In genomic region chr1:113846391-113847035, GRCh38 we compare ENCODE assay signal across 33 cellular contexts. TPM values are rescaled to one million over a fixed set of nuclear protein-coding genes. Genes with fewer than 3 reads are reported as not detected.
DNase-seq lines count a peak whose midpoint lies in the region; ATAC-seq and TF ChIP-seq lines count a peak whose summit lies in the region.
"Had no signal": no experiment of that assay in that cellular context is flagged by ENCODE, and none has a peak within 500 bp of the region (broad histone marks: within the 10 kb centered on the region; RNA-seq: fewer than 3 reads in every experiment).

No MANE protein-coding gene starts in this region.

- CTCF ChIA-PET in CD8-positive, alpha-beta memory T cell (lab: Charles Lee): no interaction called here
- CTCF ChIA-PET in OCI-LY7 (lab: Charles Lee; ENCODE audit: unreplicated experiment): no interaction called here
- CTCF ChIA-PET in activated CD4-positive, alpha-beta memory T cell treated with anti-CD3 and anti-CD28 coated beads, Interleukin-2, amount 10 ng/mL, durations not matched to agents 7 days and 5 days (lab: Charles Lee): no interaction called here

- no peak overlapping the region for H3K4me3 Mint-ChIP-seq in CD4-positive, CD25-positive, alpha-beta regulatory T cell
- H3K4me3 Mint-ChIP-seq in CD8-positive, alpha-beta memory T cell: no peak overlapping the region
- H3K4me3 Mint-ChIP-seq in activated naive CD8-positive, alpha-beta T cell treated with anti-CD3 and anti-CD28 coated beads, Interleukin-2, amount 50 U/mL, for 24 hours: no peak overlapping the region
- no peak overlapping the region for H3K4me3 Mint-ChIP-seq in activated CD4-positive, alpha-beta memory T cell treated with anti-CD3 and anti-CD28 coated beads, Interleukin-2, amount 10 ng/mL, durations not matched to agents 7 days and 5 days
- H3K4me3 Mint-ChIP-seq: activated B cell treated with CpG ODN at 0.5 μM for 24 hours; GM23338; stimulated activated naive CD8-positive, alpha-beta T cell treated with anti-CD3 and anti-CD28 coated beads, Interleukin-15, Interleukin-2, amounts not matched to agents 100 ng/mL and 50 ng/mL, for 24 hours had no signal

- H3K4me1 Mint-ChIP-seq in CD4-positive, CD25-positive, alpha-beta regulatory T cell: peaks cover 13 to 33% (median 21%) of the 10 kb centered on the region in 4 donors
- peaks cover 15 to 22% (median 19%) of the 10 kb centered on the region in 3 donors for H3K4me1 Mint-ChIP-seq in CD8-positive, alpha-beta memory T cell
- H3K4me1 Mint-ChIP-seq in activated naive CD8-positive, alpha-beta T cell treated with anti-CD3 and anti-CD28 coated beads, Interleukin-2, amount 50 U/mL, for 24 hours: peaks cover 16% of the 10 kb centered on the region
- peaks cover 11% of the 10 kb centered on the region for H3K4me1 Mint-ChIP-seq in activated CD4-positive, alpha-beta memory T cell treated with anti-CD3 and anti-CD28 coated beads, Interleukin-2, amount 10 ng/mL, durations not matched to agents 7 days and 5 days
- H3K4me1 Mint-ChIP-seq: GM23338 had no signal

- peaks cover 45% of the 10 kb centered on the region for H3K36me3 Mint-ChIP-seq in CD4-positive, CD25-positive, alpha-beta regulatory T cell
- H3K36me3 Mint-ChIP-seq in CD8-positive, alpha-beta memory T cell: peaks cover 29 to 72% (median 31%) of the 10 kb centered on the region in 3 donors
- peaks cover 66% of the 10 kb centered on the region for H3K36me3 Mint-ChIP-seq in activated naive CD8-positive, alpha-beta T cell treated with anti-CD3 and anti-CD28 coated beads, Interleukin-2, amount 50 U/mL, for 24 hours (ENCODE audit: low read depth)
- peaks cover 77% of the 10 kb centered on the region for H3K36me3 Mint-ChIP-seq in activated CD4-positive, alpha-beta memory T cell treated with anti-CD3 and anti-CD28 coated beads, Interleukin-2, amount 10 ng/mL, durations not matched to agents 7 days and 5 days (ENCODE audit: low read depth)

- H3K27ac Mint-ChIP-seq in CD4-positive, CD25-positive, alpha-beta regulatory T cell: peak overlapping the region in 2 of 3 donors; percentile 18 to 92
- H3K27ac Mint-ChIP-seq in CD8-positive, alpha-beta memory T cell: peak overlapping the region in 7 of 8 donors; percentile 5 to 88 (median 35)
- peak overlapping the region; percentile 29 for H3K27ac Mint-ChIP-seq in activated naive CD8-positive, alpha-beta T cell treated with anti-CD3 and anti-CD28 coated beads, Interleukin-2, amount 50 U/mL, for 24 hours
- H3K27ac Mint-ChIP-seq in activated CD4-positive, alpha-beta memory T cell treated with anti-CD3 and anti-CD28 coated beads, Interleukin-2, amount 10 ng/mL, durations not matched to agents 7 days and 5 days: no peak overlapping the region
- H3K27ac Mint-ChIP-seq: activated B cell treated with CpG ODN at 0.5 μM for 24 hours; GM23338; stimulated activated naive CD8-positive, alpha-beta T cell treated with anti-CD3 and anti-CD28 coated beads, Interleukin-15, Interleukin-2, amounts not matched to agents 100 ng/mL and 50 ng/mL, for 24 hours had no signal

- no peaks in the 10 kb centered on the region for H4K20me1 ChIP-seq in OCI-LY7 (ENCODE audit: insufficient read depth, low read length)
- H4K20me1 ChIP-seq: BLaER1 had no signal

- H3K27me3 Mint-ChIP-seq in CD4-positive, CD25-positive, alpha-beta regulatory T cell: no peaks in the 10 kb centered on the region
- no peaks in the 10 kb centered on the region for H3K27me3 Mint-ChIP-seq in CD8-positive, alpha-beta memory T cell
- H3K27me3 Mint-ChIP-seq in activated naive CD8-positive, alpha-beta T cell treated with anti-CD3 and anti-CD28 coated beads, Interleukin-2, amount 50 U/mL, for 24 hours: no peaks in the 10 kb centered on the region
- no peaks in the 10 kb centered on the region for H3K27me3 Mint-ChIP-seq in activated CD4-positive, alpha-beta memory T cell treated with anti-CD3 and anti-CD28 coated beads, Interleukin-2, amount 10 ng/mL, durations not matched to agents 7 days and 5 days
- H3K27me3 Mint-ChIP-seq: activated B cell treated with CpG ODN at 0.5 μM for 24 hours; stimulated activated naive CD8-positive, alpha-beta T cell treated with anti-CD3 and anti-CD28 coated beads, Interleukin-15, Interleukin-2, amounts not matched to agents 100 ng/mL and 50 ng/mL, for 24 hours had no signal

- no peak for ATAC-seq in CD4-positive, CD25-positive, alpha-beta regulatory T cell (ENCODE audit: low read depth in 2 of 2)
- no peak for ATAC-seq in activated naive CD8-positive, alpha-beta T cell treated with anti-CD3 and anti-CD28 coated beads, Interleukin-2, amount 50 U/mL, for 24 hours
- ATAC-seq: GM23338 had no signal

- H2AFZ ChIP-seq in OCI-LY7 (ENCODE audit: low read length): no peak overlapping the region
- H2AFZ ChIP-seq: GM23338, parathyroid adenoma had no signal

- no peak for TF ChIP-seq CTCF in OCI-LY7 (conservative IDR thresholded peaks at IDR 0.05; ENCODE audit: low read length)

- intact Hi-C loops in OCI-LY7 (cut with micrococcal nuclease; ENCODE audit: unreplicated experiment): no loop called here

- H3K79me2 ChIP-seq in OCI-LY7 (ENCODE audit: insufficient read depth, low read depth, low read length): no peaks in the 10 kb centered on the region
- H3K79me2 ChIP-seq: parathyroid adenoma had no signal

- DNase-seq in CD4-positive, CD25-positive, alpha-beta regulatory T cell: no peak
- DNase-seq in CD8-positive, alpha-beta memory T cell: no peak
- DNase-seq in OCI-LY7 (ENCODE audit: low spot score): no peak
- no peak for DNase-seq in activated naive CD8-positive, alpha-beta T cell treated with anti-CD3 and anti-CD28 coated beads, Interleukin-2, amount 50 U/mL, for 24 hours
- DNase-seq in MG63: no peak
- DNase-seq in stimulated activated CD4-positive, alpha-beta T cell treated with anti-CD3 and anti-CD28 coated beads, Interleukin-2, amount 100 ng/mL, for 24 hours: no peak
- no peak for DNase-seq in activated CD4-positive, CD25-positive, alpha-beta regulatory T cell treated with anti-CD3 and anti-CD28 coated beads, Interleukin-2, amount 50 U/mL, for 72 hours
- DNase-seq in activated CD4-positive, alpha-beta memory T cell treated with anti-CD3 and anti-CD28 coated beads, Interleukin-2, amount 10 ng/mL, durations not matched to agents 7 days and 5 days: no peak
- DNase-seq: activated B cell treated with CpG ODN at 0.5 μM for 24 hours; activated CD4-positive, alpha-beta T cell treated with anti-CD3 and anti-CD28 coated beads, Interleukin-2, amount 50 U/mL, for 48 hours; activated CD8-positive, alpha-beta memory T cell treated with anti-CD3 and anti-CD28 coated beads, Interleukin-2, amount 50 U/mL, for 48 hours; activated effector memory CD4-positive, alpha-beta T cell treated with Interleukin-2 at 50 U/mL for 16 hours; caudate nucleus; COR-L47; cortex of kidney; DMS79 treated with DMSO at 0.1 percent for 48 hours; effector memory CD4-positive, alpha-beta T cell; GDM1; mesenchymal stem cell; MV-4-11; NCI-H146; NCI-H2107; NCI-H345; Peyer's patch; SHP77 treated with DMSO at 0.1 percent for 48 hours; small intestine; testis had no signal

- no peaks in the 10 kb centered on the region for H3K9me2 ChIP-seq in OCI-LY7 (ENCODE audit: insufficient read depth, low read length)

- no peak overlapping the region for H3K4me3 ChIP-seq in CD4-positive, CD25-positive, alpha-beta regulatory T cell (ENCODE audit: low read depth, low read length)
- no peak overlapping the region for H3K4me3 ChIP-seq in CD8-positive, alpha-beta memory T cell (ENCODE audit: low read length)
- H3K4me3 ChIP-seq in OCI-LY7 (ENCODE audit: low read depth, low read length, poor library complexity, severe bottlenecking): no peak overlapping the region
- no peak overlapping the region for H3K4me3 ChIP-seq in MG63
- H3K4me3 ChIP-seq: BLaER1, GM23338, Peyer's patch, testis had no signal

- POLR2A ChIA-PET in CD8-positive, alpha-beta memory T cell (lab: Charles Lee): no interaction called here
- POLR2A ChIA-PET in OCI-LY7 (lab: Charles Lee): no interaction called here
- POLR2A ChIA-PET in activated CD4-positive, alpha-beta memory T cell treated with anti-CD3 and anti-CD28 coated beads, Interleukin-2, amount 10 ng/mL, durations not matched to agents 7 days and 5 days (lab: Charles Lee): no interaction called here

- no peaks in the 10 kb centered on the region for H3K27me3 ChIP-seq in CD4-positive, CD25-positive, alpha-beta regulatory T cell (ENCODE audit: control insufficient read depth, insufficient read depth, low read length)
- H3K27me3 ChIP-seq in CD8-positive, alpha-beta memory T cell (ENCODE audit: insufficient read depth, low read length, poor library complexity, severe bottlenecking): no peaks in the 10 kb centered on the region
- no peaks in the 10 kb centered on the region for H3K27me3 ChIP-seq in MG63
- H3K27me3 ChIP-seq: BLaER1, Peyer's patch, testis had no signal

- H3K4me2 ChIP-seq in OCI-LY7 (ENCODE audit: low read length): no peak overlapping the region
- H3K4me2 ChIP-seq: BLaER1, GM23338, KMS-11 had no signal

- BruUV-seq in OCI-LY7 (replicated peaks; lab: Mats Ljungman, UMichigan): TSS peak; percentile 43

- peaks cover 6% of the 10 kb centered on the region for H3K4me1 ChIP-seq in CD4-positive, CD25-positive, alpha-beta regulatory T cell (ENCODE audit: control insufficient read depth, insufficient read depth, low read length, poor library complexity, severe bottlenecking)
- H3K4me1 ChIP-seq in CD8-positive, alpha-beta memory T cell (ENCODE audit: insufficient read depth, low read length): peaks cover 10% of the 10 kb centered on the region
- no peaks in the 10 kb centered on the region for H3K4me1 ChIP-seq in OCI-LY7 (ENCODE audit: insufficient read depth, low read length, poor library complexity, severe bottlenecking)
- H3K4me1 ChIP-seq: parathyroid adenoma, Peyer's patch, testis had no signal

- H3K36me3 ChIP-seq in CD4-positive, CD25-positive, alpha-beta regulatory T cell (ENCODE audit: control insufficient read depth, insufficient read depth, low read length): peaks cover 43% of the 10 kb centered on the region
- peaks cover 10% of the 10 kb centered on the region for H3K36me3 ChIP-seq in CD8-positive, alpha-beta memory T cell (ENCODE audit: insufficient read depth, low read length)
- peaks cover 96% of the 10 kb centered on the region for H3K36me3 ChIP-seq in OCI-LY7 (ENCODE audit: insufficient read depth, low read length)
- H3K36me3 ChIP-seq in MG63: no peaks in the 10 kb centered on the region

- no peak overlapping the region for H3K27ac ChIP-seq in CD4-positive, CD25-positive, alpha-beta regulatory T cell (ENCODE audit: insufficient read depth, low read length, poor library complexity, severe bottlenecking)
- H3K27ac ChIP-seq in CD8-positive, alpha-beta memory T cell (ENCODE audit: low read depth, low read length): no peak overlapping the region
- H3K27ac ChIP-seq in OCI-LY7 (ENCODE audit: low read depth, low read length, poor library complexity, severe bottlenecking): no peak overlapping the region
- H3K27ac ChIP-seq: BLaER1, KMS-11, parathyroid adenoma, Peyer's patch, testis had no signal

- peaks cover 0 to 2% of the 10 kb centered on the region in 2 experiments for H3K9me3 ChIP-seq in CD4-positive, CD25-positive, alpha-beta regulatory T cell (ENCODE audit: control insufficient read depth in 2 of 2, low read length in 2 of 2)
- H3K9me3 ChIP-seq in CD8-positive, alpha-beta memory T cell (ENCODE audit: low read length): no peaks in the 10 kb centered on the region
- H3K9me3 ChIP-seq in OCI-LY7 (ENCODE audit: low read length): peaks cover 14% of the 10 kb centered on the region; the same call in 1 of the 2 replicates
- H3K9me3 ChIP-seq in MG63: peaks cover 11% of the 10 kb centered on the region
- H3K9me3 ChIP-seq: Peyer's patch, testis had no signal

- peaks cover 0 to 3% (median 0%) of the 10 kb centered on the region in 7 donors for H3K9me3 Mint-ChIP-seq in CD4-positive, CD25-positive, alpha-beta regulatory T cell
- H3K9me3 Mint-ChIP-seq in CD8-positive, alpha-beta memory T cell: peaks cover 0 to 4% (median 0%) of the 10 kb centered on the region in 5 donors
- no peaks in the 10 kb centered on the region for H3K9me3 Mint-ChIP-seq in activated naive CD8-positive, alpha-beta T cell treated with anti-CD3 and anti-CD28 coated beads, Interleukin-2, amount 50 U/mL, for 24 hours
- no peaks in the 10 kb centered on the region for H3K9me3 Mint-ChIP-seq in activated CD4-positive, alpha-beta memory T cell treated with anti-CD3 and anti-CD28 coated beads, Interleukin-2, amount 10 ng/mL, durations not matched to agents 7 days and 5 days
- H3K9me3 Mint-ChIP-seq: stimulated activated naive CD8-positive, alpha-beta T cell treated with anti-CD3 and anti-CD28 coated beads, Interleukin-15, Interleukin-2, amounts not matched to agents 100 ng/mL and 50 ng/mL, for 24 hours had no signal

RNA-seq across cellular contexts. Expression of gene PTPN22, which starts 25.0 kb away (rescaled TPM):
- 58.5 TPM for total RNA-seq in CD4-positive, CD25-positive, alpha-beta regulatory T cell
- 10 to 100 TPM; 49.1 to 93.4 (median 65.1) TPM for polyA plus RNA-seq in CD4-positive, CD25-positive, alpha-beta regulatory T cell
- 10 to 100 TPM; 57.7 to 66.5 TPM for total RNA-seq in CD8-positive, alpha-beta memory T cell
- 83.2 TPM for polyA plus RNA-seq in CD8-positive, alpha-beta memory T cell
- total RNA-seq in OCI-LY7 (2014; rRNA removed; shearing (Covaris generic)): 27.5 and 29.4 TPM in 2 replicates
- total RNA-seq in OCI-LY7 (2022): 53.5 and 63.0 TPM in 2 replicates
- not detected in 2 replicates for total RNA-seq in MG63 (2014; rRNA removed; shearing (Covaris generic); ENCODE audit: low replicate concordance)
- 10 to 100 TPM; 79.4 to 81.1 TPM for total RNA-seq in activated CD4-positive, alpha-beta memory T cell treated with anti-CD3 and anti-CD28 coated beads, Interleukin-2, amount 10 ng/mL, durations not matched to agents 7 days and 5 days
- total RNA-seq: epithelial cell of proximal tubule, GM23338 had no signal

RNA-seq across cellular contexts. Expression of gene RSBN1, which starts 34.2 kb away (rescaled TPM):
- total RNA-seq in CD4-positive, CD25-positive, alpha-beta regulatory T cell: 52.1 TPM
- polyA plus RNA-seq in CD4-positive, CD25-positive, alpha-beta regulatory T cell: 10 to 100 TPM; 43.8 to 52.7 (median 49.8) TPM
- total RNA-seq in CD8-positive, alpha-beta memory T cell: 10 to 100 TPM; 18.5 to 19.2 TPM
- polyA plus RNA-seq in CD8-positive, alpha-beta memory T cell: 44.5 TPM
- total RNA-seq in OCI-LY7 (2014; rRNA removed; shearing (Covaris generic)): 10.8 and 12.5 TPM in 2 replicates
- total RNA-seq in OCI-LY7 (2022): 19.0 TPM in 2 replicates
- 6.9 and 40.7 TPM in 2 replicates for total RNA-seq in MG63 (2014; rRNA removed; shearing (Covaris generic); ENCODE audit: low replicate concordance)
- 10 to 100 TPM; 27.9 to 32.1 TPM for total RNA-seq in activated CD4-positive, alpha-beta memory T cell treated with anti-CD3 and anti-CD28 coated beads, Interleukin-2, amount 10 ng/mL, durations not matched to agents 7 days and 5 days

RNA-seq across cellular contexts. Expression of gene BCL2L15, which starts 40.9 kb away (rescaled TPM):
- 2.2 TPM for total RNA-seq in CD4-positive, CD25-positive, alpha-beta regulatory T cell
- 1 to 10 TPM in 1 of 4 donors, under 1 TPM in 3; 0.30 to 2.1 (median 0.63) TPM for polyA plus RNA-seq in CD4-positive, CD25-positive, alpha-beta regulatory T cell
- total RNA-seq in CD8-positive, alpha-beta memory T cell: 1 to 10 TPM; 1.2 to 1.9 TPM
- not detected for polyA plus RNA-seq in CD8-positive, alpha-beta memory T cell
- total RNA-seq in OCI-LY7 (2014; rRNA removed; shearing (Covaris generic)): 0.46 and 0.82 TPM in 2 replicates
- 1.1 and 1.5 TPM in 2 replicates for total RNA-seq in OCI-LY7 (2022)
- 0.03 and 1.2 TPM in 2 replicates for total RNA-seq in MG63 (2014; rRNA removed; shearing (Covaris generic); ENCODE audit: low replicate concordance)
- 1 to 10 TPM; 1.6 to 2.9 TPM for total RNA-seq in activated CD4-positive, alpha-beta memory T cell treated with anti-CD3 and anti-CD28 coated beads, Interleukin-2, amount 10 ng/mL, durations not matched to agents 7 days and 5 days
- total RNA-seq: GM23338 had no signal
- polyA plus RNA-seq: GM23338 had no signal

RNA-seq across cellular contexts. Expression of gene AP4B1, which starts 58.1 kb away (rescaled TPM):
- total RNA-seq in CD4-positive, CD25-positive, alpha-beta regulatory T cell: 53.6 TPM
- polyA plus RNA-seq in CD4-positive, CD25-positive, alpha-beta regulatory T cell: 10 to 100 TPM; 12.9 to 16.1 (median 14.5) TPM
- total RNA-seq in CD8-positive, alpha-beta memory T cell: 10 to 100 TPM; 33.7 to 36.2 TPM
- polyA plus RNA-seq in CD8-positive, alpha-beta memory T cell: 12.1 TPM
- total RNA-seq in OCI-LY7 (2014; rRNA removed; shearing (Covaris generic)): 37.7 and 45.3 TPM in 2 replicates
- 40.5 and 42.5 TPM in 2 replicates for total RNA-seq in OCI-LY7 (2022)
- 12.3 and 12.7 TPM in 2 replicates for total RNA-seq in MG63 (2014; rRNA removed; shearing (Covaris generic); ENCODE audit: low replicate concordance)
- total RNA-seq in activated CD4-positive, alpha-beta memory T cell treated with anti-CD3 and anti-CD28 coated beads, Interleukin-2, amount 10 ng/mL, durations not matched to agents 7 days and 5 days: 10 to 100 TPM; 53.7 to 56.7 TPM

RNA-seq across cellular contexts. Expression of gene DCLRE1B, which starts 58.6 kb away (rescaled TPM):
- total RNA-seq in CD4-positive, CD25-positive, alpha-beta regulatory T cell: 7.0 TPM
- 1 to 10 TPM; 2.2 to 6.6 (median 4.7) TPM for polyA plus RNA-seq in CD4-positive, CD25-positive, alpha-beta regulatory T cell
- total RNA-seq in CD8-positive, alpha-beta memory T cell: 10 to 100 TPM; 31.2 to 32.1 TPM
- polyA plus RNA-seq in CD8-positive, alpha-beta memory T cell: 5.1 TPM
- 17.3 and 20.1 TPM in 2 replicates for total RNA-seq in OCI-LY7 (2014; rRNA removed; shearing (Covaris generic))
- total RNA-seq in OCI-LY7 (2022): 20.8 and 20.9 TPM in 2 replicates
- total RNA-seq in MG63 (2014; rRNA removed; shearing (Covaris generic); ENCODE audit: low replicate concordance): 11.6 and 11.8 TPM in 2 replicates
- 10 to 100 TPM; 13.2 to 14.4 TPM for total RNA-seq in activated CD4-positive, alpha-beta memory T cell treated with anti-CD3 and anti-CD28 coated beads, Interleukin-2, amount 10 ng/mL, durations not matched to agents 7 days and 5 days

Comparison
In these comparisons a context has a peak if more than half of its experiments do, and no peak if none do; other contexts are left out.
1. RNA of gene PTPN22, which starts 25.0 kb away (total RNA-seq): 79.4 to 81.1 TPM in activated CD4-positive, alpha-beta memory T cell treated with anti-CD3 and anti-CD28 coated beads, Interleukin-2, amount 10 ng/mL, durations not matched to agents 7 days and 5 days, 57.7 to 66.5 TPM in CD8-positive, alpha-beta memory T cell, 58.5 TPM in CD4-positive, CD25-positive, alpha-beta regulatory T cell (single experiment) and 27.5 to 63.0 TPM in OCI-LY7; not detected in MG63; every median in the first group is over 10 times any median in the second.